Comparison of ENCODE assay signal across 14 cellular contexts in genomic region chr20:20373046-20373706, GRCh38. TPM values are rescaled to one million over a fixed set of nuclear protein-coding genes. Genes with fewer than 3 reads are reported as not detected.
DNase-seq lines count a peak whose midpoint lies in the region; ATAC-seq and TF ChIP-seq lines count a peak whose summit lies in the region.
"Had no signal": no experiment of that assay in that cellular context is flagged by ENCODE, and none has a peak within 500 bp of the region (broad histone marks: within the 10 kb centered on the region; RNA-seq: fewer than 3 reads in every experiment).

No MANE protein-coding gene starts in this region.

- peaks cover 25 to 91% (median 71%) of the 10 kb centered on the region in 3 experiments for H3K27me3 ChIP-seq in neuronal stem cell (ENCODE audit: control insufficient read depth in 3 of 3, insufficient read depth in 3 of 3, low read depth in 1 of 3, low read length in 3 of 3)

- no peak overlapping the region for H2BK12ac ChIP-seq in neuronal stem cell (ENCODE audit: low read length)

- no peak overlapping the region for H2AFZ ChIP-seq in neuronal stem cell (ENCODE audit: low read length)

- H3K14ac ChIP-seq in neuronal stem cell (ENCODE audit: low read length), result no peak overlapping the region

- H3K4me3 ChIP-seq in cardiac fibroblast (replicated peaks in 1 of 2; ENCODE audit: low read depth in 2 of 2, low read length in 2 of 2) (no peak overlapping the region), neuronal stem cell (ENCODE audit: low read length in 2 of 2) (no peak overlapping the region)

- H3K4me1 ChIP-seq in neuronal stem cell (ENCODE audit: control insufficient read depth in 2 of 2, insufficient read depth in 1 of 2, low read depth in 1 of 2, low read length in 2 of 2), result peaks cover 3 to 17% of the 10 kb centered on the region in 2 donors

- H2BK15ac ChIP-seq in neuronal stem cell (ENCODE audit: low read length), result no peak overlapping the region

- H4K8ac ChIP-seq in neuronal stem cell (ENCODE audit: low read depth, low read length), result no peak overlapping the region

- no peak overlapping the region for H3K4ac ChIP-seq in neuronal stem cell (ENCODE audit: low read length)

- TF ChIP-seq CTCF in cardiac fibroblast (IDR thresholded peaks at IDR 0.05; ENCODE audit: low read depth, low read length), result no peak

- no peaks in the 10 kb centered on the region for H3K36me3 ChIP-seq in neuronal stem cell (replicated peaks in 1 of 2; ENCODE audit: control insufficient read depth in 2 of 2, insufficient read depth in 2 of 2, low read length in 2 of 2)

- peaks cover 0 to 7% of the 10 kb centered on the region in 2 donors for H3K9me3 ChIP-seq in neuronal stem cell (replicated peaks in 1 of 2; ENCODE audit: control insufficient read depth in 2 of 2, insufficient read depth in 1 of 2, low read depth in 1 of 2, low read length in 2 of 2)

- no peak overlapping the region for H3K9ac ChIP-seq in neuronal stem cell (ENCODE audit: low read depth, low read length, poor library complexity)

- H3K27ac ChIP-seq in neuronal stem cell (replicated peaks; ENCODE audit: low read length), result no peak overlapping the region

- no peak overlapping the region for H3K23ac ChIP-seq in neuronal stem cell (ENCODE audit: low read depth, low read length, poor library complexity)

- no peak overlapping the region for H2BK120ac ChIP-seq in neuronal stem cell (ENCODE audit: low read depth, low read length)

- H2BK5ac ChIP-seq in neuronal stem cell (ENCODE audit: low read length), result no peak overlapping the region

- H3K18ac ChIP-seq in neuronal stem cell (ENCODE audit: low read length), result peak overlapping the region; percentile 25

- WGBS in neuronal stem cell (ENCODE audit: extremely low coverage in 2 of 2, insufficient read length in 2 of 2, insufficient replicate concordance in 1 of 2), 2 donors, result no CpG with 5 or more reads among the region's 18 CpGs

- H2AK5ac ChIP-seq in neuronal stem cell (ENCODE audit: low read depth, low read length), result no peak overlapping the region

- no peak for ATAC-seq in GM19395 (IDR thresholded peaks at IDR 0.05; ENCODE audit: unreplicated experiment)
- ATAC-seq: effector memory CD8-positive, alpha-beta T cell had no signal

- no peak overlapping the region for H4K91ac ChIP-seq in neuronal stem cell (ENCODE audit: low read depth, low read length, poor library complexity)

- H3K4me2 ChIP-seq in neuronal stem cell (ENCODE audit: insufficient read depth, low read length, poor library complexity, severe bottlenecking), result no peak overlapping the region

- no peaks in the 10 kb centered on the region for H3K79me1 ChIP-seq in neuronal stem cell (ENCODE audit: low read depth, low read length)

- DNase-seq in EL (peak; percentile 63), NCI-H1105 treated with DMSO at 0.1 percent for 48 hours (lab: John Stamatoyannopoulos, UW) (peak; percentile 77), cardiac fibroblast (ENCODE audit: low read depth in 2 of 2) (peak; percentile 23 to 34), neuronal stem cell (ENCODE audit: low spot score) (no peak), germinal center (ENCODE audit: low spot score) (no peak)
- DNase-seq in stimulated activated CD4-positive, alpha-beta T cell treated with anti-CD3 and anti-CD28 coated beads, Interleukin-2, amount 100 ng/mL, for 48 hours, result no peak
- DNase-seq: activated naive CD8-positive, alpha-beta T cell treated with anti-CD3 and anti-CD28 coated beads for 36 hours; effector memory CD8-positive, alpha-beta T cell; GF-D8; immature natural killer cell; NCI-H226; nephron progenitor cell; stimulated activated CD4-positive, alpha-beta T cell treated with anti-CD3 and anti-CD28 coated beads, Interleukin-2, amount 100 ng/mL, for 24 hours had no signal

RNA-seq across cellular contexts. Expression of gene INSM1, which starts 5.3 kb away (rescaled TPM):
- polyA plus RNA-seq in neuronal stem cell (2013, experiment 1 of 2), result 0.74 TPM
- polyA plus RNA-seq in neuronal stem cell (2013, experiment 2 of 2), result 0.71 TPM
- polyA plus RNA-seq: immature natural killer cell had no signal

Comparison
In these comparisons a context has a peak if more than half of its experiments do, and no peak if none do; other contexts are left out.
1. DNase-seq: peak in EL (single experiment), NCI-H1105 treated with DMSO at 0.1 percent for 48 hours (single experiment) and cardiac fibroblast (2 of 2); none in neuronal stem cell (single experiment), germinal center (single experiment) and stimulated activated CD4-positive, alpha-beta T cell treated with anti-CD3 and anti-CD28 coated beads, Interleukin-2, amount 100 ng/mL, for 48 hours (0 of 2).